ENCODE assay signal across 9 cellular contexts in the genomic region with DNA sequence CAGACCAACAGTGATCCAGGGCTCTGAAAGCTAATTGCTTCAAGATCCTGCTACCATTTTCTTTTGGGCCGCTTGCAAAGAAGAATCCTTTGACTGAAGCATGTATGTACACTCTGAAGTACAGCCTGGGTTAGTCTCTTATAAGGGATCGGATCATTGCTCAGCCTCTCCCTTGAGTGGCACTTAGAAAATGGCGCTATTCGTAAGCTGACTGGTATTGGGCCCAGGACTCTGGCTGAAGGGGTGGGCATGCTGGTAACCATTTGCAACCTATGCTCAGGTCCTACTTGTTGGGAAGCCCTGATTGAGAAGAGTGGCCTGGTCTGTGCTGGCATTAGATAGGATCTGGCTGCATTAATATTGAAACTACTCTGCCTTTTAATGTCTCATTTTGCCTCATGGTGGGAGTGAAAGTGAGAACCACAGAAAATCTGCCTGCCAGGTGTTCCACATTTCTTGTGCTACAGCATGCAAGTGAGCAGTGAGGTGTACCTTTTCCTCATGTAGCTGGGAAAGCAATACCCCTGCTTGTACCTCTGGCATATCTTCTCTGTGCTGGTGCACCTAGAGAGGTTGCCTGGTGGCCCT. TPM values are rescaled to one million over a fixed set of nuclear protein-coding genes. Genes with fewer than 3 reads are reported as not detected.
DNase-seq lines count a peak whose midpoint lies in the region; ATAC-seq and TF ChIP-seq lines count a peak whose summit lies in the region.
"Had no signal": no experiment of that assay in that cellular context is flagged by ENCODE, and none has a peak within 500 bp of the region (broad histone marks: within the 10 kb centered on the region; RNA-seq: fewer than 3 reads in every experiment).

No MANE protein-coding gene starts in this region.

- CTCF ChIA-PET in activated CD8-positive, alpha-beta T cell treated with anti-CD3 and anti-CD28 coated beads for 36 hours (lab: Charles Lee) = interaction anchor here (1.0 to 5.5 kb wide), 6 partner anchors 8 to 134 kb away, joined by 3 to 35 read pairs (median 4); no protein-coding TSS in a partner anchor

- ATAC-seq in GM18505 (IDR thresholded peaks at IDR 0.05; ENCODE audit: unreplicated experiment) = peak; percentile 64
- ATAC-seq in GM19452 (IDR thresholded peaks at IDR 0.05; ENCODE audit: unreplicated experiment) = peak; percentile 65
- peak; percentile 49 for ATAC-seq in HG03095 (IDR thresholded peaks at IDR 0.05; ENCODE audit: unreplicated experiment)
- peak; percentile 37 for ATAC-seq in activated CD8-positive, alpha-beta T cell treated with anti-CD3 and anti-CD28 coated beads for 36 hours

- no peak for TF ChIP-seq POLR2A in GM18505 (IDR thresholded peaks at IDR 0.05; ENCODE audit: borderline replicate concordance, extremely low read depth, insufficient read depth, insufficient read length)

- no peak overlapping the region for H3K4me3 Mint-ChIP-seq in activated CD8-positive, alpha-beta T cell treated with anti-CD3 and anti-CD28 coated beads for 36 hours

- peaks cover 22% of the 10 kb centered on the region for H3K36me3 Mint-ChIP-seq in activated CD8-positive, alpha-beta T cell treated with anti-CD3 and anti-CD28 coated beads for 36 hours (ENCODE audit: low read depth)

- POLR2A ChIA-PET in activated CD8-positive, alpha-beta T cell treated with anti-CD3 and anti-CD28 coated beads for 36 hours (lab: Charles Lee) = interaction anchor here (0.6 to 1.5 kb wide), 5 partner anchors 9 to 159 kb away, joined by 3 to 4 read pairs (median 4); no protein-coding TSS in a partner anchor

- peak overlapping the region; percentile 18 for H3K27ac Mint-ChIP-seq in activated CD8-positive, alpha-beta T cell treated with anti-CD3 and anti-CD28 coated beads for 36 hours

- peak; percentile 60 for DNase-seq in activated CD8-positive, alpha-beta T cell treated with anti-CD3 and anti-CD28 coated beads for 36 hours
- DNase-seq in superior temporal gyrus (ENCODE audit: extremely low spot score) (no peak), NCI-H2196 (lab: John Stamatoyannopoulos, UW; ENCODE audit: unreplicated experiment) (no peak), GM03348 (ENCODE audit: low spot score) (no peak), head of caudate nucleus (no peak)
- DNase-seq: activated CD4-positive, CD25-positive, alpha-beta regulatory T cell had no signal

- TF ChIP-seq CTCF in activated CD8-positive, alpha-beta T cell treated with anti-CD3 and anti-CD28 coated beads for 36 hours (IDR thresholded peaks at IDR 0.05) = no peak

- no peaks in the 10 kb centered on the region for H3K9me3 Mint-ChIP-seq in activated CD8-positive, alpha-beta T cell treated with anti-CD3 and anti-CD28 coated beads for 36 hours

- H3K4me1 Mint-ChIP-seq in activated CD8-positive, alpha-beta T cell treated with anti-CD3 and anti-CD28 coated beads for 36 hours (ENCODE audit: low read depth) = peaks cover 89% of the 10 kb centered on the region

- intact Hi-C loops in activated CD8-positive, alpha-beta T cell treated with anti-CD3 and anti-CD28 coated beads for 36 hours (cut with micrococcal nuclease) = loop anchor here (5.0 to 10.0 kb wide), 3 partner anchors 36 to 162 kb away; no protein-coding TSS in a partner anchor
- intact Hi-C loops in head of caudate nucleus (cut with DNase I) = no loop called here

- H3K27me3 Mint-ChIP-seq in activated CD8-positive, alpha-beta T cell treated with anti-CD3 and anti-CD28 coated beads for 36 hours = no peaks in the 10 kb centered on the region

RNA-seq across cellular contexts. Expression of a gene that starts 0.7 kb away (rescaled TPM):
- total RNA-seq in activated CD8-positive, alpha-beta T cell treated with anti-CD3 and anti-CD28 coated beads for 36 hours = 10 to 100 TPM; 36.9 to 42.2 TPM
